In the genomic region with DNA sequence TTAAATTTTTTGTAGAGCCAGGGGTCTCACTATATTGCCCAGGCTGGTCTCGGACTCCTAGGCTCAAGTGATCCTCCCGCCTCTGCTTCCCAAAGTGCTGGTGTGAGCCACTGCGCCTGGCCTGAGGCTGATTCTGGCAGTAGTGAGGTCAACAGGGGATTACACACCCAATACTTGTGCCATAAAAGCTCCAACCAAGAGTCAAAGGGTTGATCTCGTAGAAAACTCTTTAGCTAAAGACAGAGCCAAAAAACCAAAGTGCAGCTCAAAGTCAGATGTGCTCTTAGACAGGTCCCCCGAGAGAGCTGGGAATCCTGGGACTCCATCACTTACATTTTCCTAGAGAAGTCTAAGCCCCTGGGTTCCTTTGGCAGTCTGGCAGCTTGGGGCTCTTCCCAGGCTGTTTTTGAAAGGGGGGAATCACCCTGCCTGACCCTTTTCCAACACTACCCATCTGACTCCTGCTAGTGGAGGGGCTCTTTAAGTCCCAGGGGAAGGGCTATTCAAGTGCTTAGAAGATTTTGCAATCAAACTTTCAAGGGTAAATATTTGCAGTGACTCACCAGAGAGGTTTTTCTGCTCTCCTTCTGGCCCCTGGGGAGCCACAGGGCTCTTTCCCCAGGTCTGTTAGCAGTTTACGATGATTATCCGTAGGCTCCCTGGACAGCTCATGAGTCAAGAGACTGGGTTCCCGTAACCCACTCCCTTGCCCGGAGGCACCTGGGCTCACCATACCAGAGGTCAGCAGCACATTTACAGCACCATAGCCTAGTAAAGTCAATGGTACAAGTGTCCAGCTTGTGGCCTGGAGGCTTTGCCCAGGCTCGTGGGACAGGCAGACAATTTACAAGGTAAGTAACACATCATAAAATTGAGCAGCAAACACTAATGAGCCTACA, we compare ENCODE assay signal across 1 cellular context.
TF ChIP-seq lines count a peak whose summit lies in the region.

No MANE protein-coding gene starts in this region.

TF ChIP-seq in HEK293, 187 proteins besides CTCF, POLR2A, EP300 and RAD21 (continued from another document and continues in another):
- TF ChIP-seq, protein P1, sequence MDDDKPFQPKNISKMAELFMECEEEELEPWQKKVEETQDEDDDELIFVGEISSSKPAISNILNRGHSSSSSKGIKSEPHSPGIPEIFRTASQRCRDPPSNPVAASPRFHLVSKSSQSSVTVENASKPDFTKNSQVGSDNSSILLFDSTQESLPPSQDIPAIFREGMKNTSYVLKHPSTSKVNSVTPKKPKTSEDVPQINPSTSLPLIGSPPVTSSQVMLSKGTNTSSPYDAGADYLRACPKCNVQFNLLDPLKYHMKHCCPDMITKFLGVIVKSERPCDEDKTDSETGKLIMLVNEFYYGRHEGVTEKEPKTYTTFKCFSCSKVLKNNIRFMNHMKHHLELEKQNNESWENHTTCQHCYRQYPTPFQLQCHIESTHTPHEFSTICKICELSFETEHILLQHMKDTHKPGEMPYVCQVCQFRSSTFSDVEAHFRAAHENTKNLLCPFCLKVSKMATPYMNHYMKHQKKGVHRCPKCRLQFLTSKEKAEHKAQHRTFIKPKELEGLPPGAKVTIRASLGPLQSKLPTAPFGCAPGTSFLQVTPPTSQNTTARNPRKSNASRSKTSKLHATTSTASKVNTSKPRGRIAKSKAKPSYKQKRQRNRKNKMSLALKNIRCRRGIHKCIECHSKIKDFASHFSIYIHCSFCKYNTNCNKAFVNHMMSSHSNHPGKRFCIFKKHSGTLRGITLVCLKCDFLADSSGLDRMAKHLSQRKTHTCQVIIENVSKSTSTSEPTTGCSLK (tag by site-specific recombination; IDR thresholded peaks at IDR 0.05): no peak
- no peak for TF ChIP-seq KLF1 (tag by site-specific recombination; IDR thresholded peaks at IDR 0.05)
- TF ChIP-seq ZNF529 (tag by site-specific recombination; IDR thresholded peaks at IDR 0.05; ENCODE audit: insufficient replicate concordance): peak; percentile 11
- no peak for TF ChIP-seq ZNF248 (tag by site-specific recombination; IDR thresholded peaks at IDR 0.05)
- no peak for TF ChIP-seq KLF9 (tag by site-specific recombination; IDR thresholded peaks at IDR 0.05; ENCODE audit: low read depth)
- peak; percentile 96 for TF ChIP-seq HIC1 (tag by site-specific recombination; IDR thresholded peaks at IDR 0.05)
- no peak for TF ChIP-seq YY2 (tag by site-specific recombination; IDR thresholded peaks at IDR 0.05)
- no peak for TF ChIP-seq ZNF658 (tag by site-specific recombination; IDR thresholded peaks at IDR 0.05)
- TF ChIP-seq ZNF645 (tag by site-specific recombination; IDR thresholded peaks at IDR 0.05): no peak
- peak; percentile 56 for TF ChIP-seq ZNF366 (tag by site-specific recombination; conservative IDR thresholded peaks at IDR 0.05)
- no peak for TF ChIP-seq ZNF223 (tag by site-specific recombination; IDR thresholded peaks at IDR 0.05)
- TF ChIP-seq ZNF837 (tag by site-specific recombination; IDR thresholded peaks at IDR 0.05): no peak
- no peak for TF ChIP-seq ZBTB49 (tag by site-specific recombination; IDR thresholded peaks at IDR 0.05; ENCODE audit: low read depth)
- no peak for TF ChIP-seq BCL11B (tag by site-specific recombination; IDR thresholded peaks at IDR 0.05; ENCODE audit: low read depth)
- no peak for TF ChIP-seq EGR2 (tag by site-specific recombination; IDR thresholded peaks at IDR 0.05; ENCODE audit: low read depth)
- no peak for TF ChIP-seq ZNF280D (tag by site-specific recombination; IDR thresholded peaks at IDR 0.05)
- peak; percentile 25; the same call in 1 of the 2 replicates for TF ChIP-seq ZNF600 (tag by site-specific recombination; IDR thresholded peaks at IDR 0.05)
- TF ChIP-seq ZNF510 (tag by site-specific recombination; IDR thresholded peaks at IDR 0.05; ENCODE audit: insufficient replicate concordance): no peak
- TF ChIP-seq, protein P2, sequence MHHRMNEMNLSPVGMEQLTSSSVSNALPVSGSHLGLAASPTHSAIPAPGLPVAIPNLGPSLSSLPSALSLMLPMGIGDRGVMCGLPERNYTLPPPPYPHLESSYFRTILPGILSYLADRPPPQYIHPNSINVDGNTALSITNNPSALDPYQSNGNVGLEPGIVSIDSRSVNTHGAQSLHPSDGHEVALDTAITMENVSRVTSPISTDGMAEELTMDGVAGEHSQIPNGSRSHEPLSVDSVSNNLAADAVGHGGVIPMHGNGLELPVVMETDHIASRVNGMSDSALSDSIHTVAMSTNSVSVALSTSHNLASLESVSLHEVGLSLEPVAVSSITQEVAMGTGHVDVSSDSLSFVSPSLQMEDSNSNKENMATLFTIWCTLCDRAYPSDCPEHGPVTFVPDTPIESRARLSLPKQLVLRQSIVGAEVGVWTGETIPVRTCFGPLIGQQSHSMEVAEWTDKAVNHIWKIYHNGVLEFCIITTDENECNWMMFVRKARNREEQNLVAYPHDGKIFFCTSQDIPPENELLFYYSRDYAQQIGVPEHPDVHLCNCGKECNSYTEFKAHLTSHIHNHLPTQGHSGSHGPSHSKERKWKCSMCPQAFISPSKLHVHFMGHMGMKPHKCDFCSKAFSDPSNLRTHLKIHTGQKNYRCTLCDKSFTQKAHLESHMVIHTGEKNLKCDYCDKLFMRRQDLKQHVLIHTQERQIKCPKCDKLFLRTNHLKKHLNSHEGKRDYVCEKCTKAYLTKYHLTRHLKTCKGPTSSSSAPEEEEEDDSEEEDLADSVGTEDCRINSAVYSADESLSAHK (tag by site-specific recombination; IDR thresholded peaks at IDR 0.05): peak; percentile 71
- TF ChIP-seq, protein P3, sequence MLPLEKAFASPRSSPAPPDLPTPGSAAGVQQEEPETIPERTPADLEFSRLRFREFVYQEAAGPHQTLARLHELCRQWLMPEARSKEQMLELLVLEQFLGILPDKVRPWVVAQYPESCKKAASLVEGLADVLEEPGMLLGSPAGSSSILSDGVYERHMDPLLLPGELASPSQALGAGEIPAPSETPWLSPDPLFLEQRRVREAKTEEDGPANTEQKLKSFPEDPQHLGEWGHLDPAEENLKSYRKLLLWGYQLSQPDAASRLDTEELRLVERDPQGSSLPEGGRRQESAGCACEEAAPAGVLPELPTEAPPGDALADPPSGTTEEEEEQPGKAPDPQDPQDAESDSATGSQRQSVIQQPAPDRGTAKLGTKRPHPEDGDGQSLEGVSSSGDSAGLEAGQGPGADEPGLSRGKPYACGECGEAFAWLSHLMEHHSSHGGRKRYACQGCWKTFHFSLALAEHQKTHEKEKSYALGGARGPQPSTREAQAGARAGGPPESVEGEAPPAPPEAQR (tag by site-specific recombination; IDR thresholded peaks at IDR 0.05): no peak
- TF ChIP-seq REST (tag by site-specific recombination; IDR thresholded peaks at IDR 0.05): peak; percentile 88
- no peak for TF ChIP-seq RBAK (tag by site-specific recombination; IDR thresholded peaks at IDR 0.05)
- peak; percentile 63 for TF ChIP-seq GLIS2 (tag by site-specific recombination; IDR thresholded peaks at IDR 0.05)
- TF ChIP-seq, protein P4, sequence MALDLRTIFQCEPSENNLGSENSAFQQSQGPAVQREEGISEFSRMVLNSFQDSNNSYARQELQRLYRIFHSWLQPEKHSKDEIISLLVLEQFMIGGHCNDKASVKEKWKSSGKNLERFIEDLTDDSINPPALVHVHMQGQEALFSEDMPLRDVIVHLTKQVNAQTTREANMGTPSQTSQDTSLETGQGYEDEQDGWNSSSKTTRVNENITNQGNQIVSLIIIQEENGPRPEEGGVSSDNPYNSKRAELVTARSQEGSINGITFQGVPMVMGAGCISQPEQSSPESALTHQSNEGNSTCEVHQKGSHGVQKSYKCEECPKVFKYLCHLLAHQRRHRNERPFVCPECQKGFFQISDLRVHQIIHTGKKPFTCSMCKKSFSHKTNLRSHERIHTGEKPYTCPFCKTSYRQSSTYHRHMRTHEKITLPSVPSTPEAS (tag by site-specific recombination; IDR thresholded peaks at IDR 0.05): no peak
- TF ChIP-seq, protein P5, sequence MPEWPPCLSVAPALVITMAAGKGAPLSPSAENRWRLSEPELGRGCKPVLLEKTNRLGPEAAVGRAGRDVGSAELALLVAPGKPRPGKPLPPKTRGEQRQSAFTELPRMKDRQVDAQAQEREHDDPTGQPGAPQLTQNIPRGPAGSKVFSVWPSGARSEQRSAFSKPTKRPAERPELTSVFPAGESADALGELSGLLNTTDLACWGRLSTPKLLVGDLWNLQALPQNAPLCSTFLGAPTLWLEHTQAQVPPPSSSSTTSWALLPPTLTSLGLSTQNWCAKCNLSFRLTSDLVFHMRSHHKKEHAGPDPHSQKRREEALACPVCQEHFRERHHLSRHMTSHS (tag by site-specific recombination; IDR thresholded peaks at IDR 0.05): no peak
- peak; percentile 96 for TF ChIP-seq ZNF423 (tag by site-specific recombination; IDR thresholded peaks at IDR 0.05)
- TF ChIP-seq ZBTB8A (tag by site-specific recombination; IDR thresholded peaks at IDR 0.05): peak; percentile 51; the same call in 1 of the 2 replicates
- TF ChIP-seq TCF7L2 (IDR thresholded peaks at IDR 0.05; ENCODE audit: borderline replicate concordance, low read depth, low read length): no peak
- peak; percentile 58; the same call in 1 of the 2 replicates for TF ChIP-seq ZNF324 (tag by site-specific recombination; IDR thresholded peaks at IDR 0.05)
